ENCODE assay signal across 1 cellular context in genomic region chr1:192445849-192446489, GRCh38.
A peak's percentile ranks its signal among the peaks of the same experiment; 100 is the strongest.
TF ChIP-seq lines count a peak whose summit lies in the region.

No MANE protein-coding gene starts in this region.

TF ChIP-seq in K562, 482 proteins besides CTCF, POLR2A, EP300 and RAD21 (continued from another document and continues in another):
- TF ChIP-seq RERE (CRISPR knock-in tag; IDR thresholded peaks at IDR 0.05; ENCODE audit: borderline replicate concordance) (no peak), ZNF384 (IDR thresholded peaks at IDR 0.05; ENCODE audit: low read depth, low read length) (peak; percentile 61), PHF8 (IDR thresholded peaks at IDR 0.05; ENCODE audit: borderline replicate concordance, low read length) (no peak), MEF2A (IDR thresholded peaks at IDR 0.05; ENCODE audit: control insufficient read depth, low read depth, low read length) (peak; percentile 52; the same call in 1 of the 2 replicates), IFI16 (CRISPR knock-in tag; IDR thresholded peaks at IDR 0.05) (no peak), ZNF830 (CRISPR knock-in tag; IDR thresholded peaks at IDR 0.05) (no peak), CTBP1 (IDR thresholded peaks at IDR 0.05; ENCODE audit: borderline replicate concordance) (no peak), NRF1 (conservative IDR thresholded peaks at IDR 0.05 in 1 of 2, IDR thresholded peaks at IDR 0.05 in 1 of 2) (no peak), NFIC (IDR thresholded peaks at IDR 0.05) (no peak), KLF13 (tag; IDR thresholded peaks at IDR 0.05; ENCODE audit: borderline replicate concordance, low read depth) (no peak), CAMTA2 (CRISPR knock-in tag; conservative IDR thresholded peaks at IDR 0.05) (no peak), TRIM24 (IDR thresholded peaks at IDR 0.05) (no peak), GABPB1 (CRISPR knock-in tag; IDR thresholded peaks at IDR 0.05) (no peak), BCL6 (CRISPR knock-in tag; IDR thresholded peaks at IDR 0.05) (no peak), PCBP2 (IDR thresholded peaks at IDR 0.05; ENCODE audit: low read depth, low read length, poor library complexity, severe bottlenecking) (no peak), POU5F1 (IDR thresholded peaks at IDR 0.05; ENCODE audit: borderline replicate concordance, low read depth, low read length, partially characterized antibody) (no peak), CHAMP1 (IDR thresholded peaks at IDR 0.05) (0 out of 2 replicates have a peak, but pooled peaks have one; percentile 49), KAT8 (IDR thresholded peaks at IDR 0.05; ENCODE audit: low read depth) (no peak), KLF6 (CRISPR knock-in tag; IDR thresholded peaks at IDR 0.05; ENCODE audit: borderline replicate concordance) (no peak), DDX20 (tag; IDR thresholded peaks at IDR 0.05; ENCODE audit: low read depth) (no peak), CCNT2 (IDR thresholded peaks at IDR 0.05; ENCODE audit: borderline replicate concordance, extremely low read depth, insufficient read length, low read depth, low read length) (no peak), ZC3H11A (IDR thresholded peaks at IDR 0.05; ENCODE audit: low read depth, low read length) (no peak), RBFOX2 (IDR thresholded peaks at IDR 0.05; ENCODE audit: low read depth, low read length) (no peak), JUND (IDR thresholded peaks at IDR 0.05; ENCODE audit: borderline replicate concordance, low read depth, low read length) (0 out of 2 replicates have a peak, but pooled peaks have one; percentile 11), JUND (tag; IDR thresholded peaks at IDR 0.05; ENCODE audit: borderline replicate concordance, low read depth, low read length) (no peak), FIP1L1 (IDR thresholded peaks at IDR 0.05; ENCODE audit: low read depth, low read length, poor library complexity, severe bottlenecking) (no peak), ZNF655 (CRISPR knock-in tag; IDR thresholded peaks at IDR 0.05) (no peak)
- TF ChIP-seq, protein P1, sequence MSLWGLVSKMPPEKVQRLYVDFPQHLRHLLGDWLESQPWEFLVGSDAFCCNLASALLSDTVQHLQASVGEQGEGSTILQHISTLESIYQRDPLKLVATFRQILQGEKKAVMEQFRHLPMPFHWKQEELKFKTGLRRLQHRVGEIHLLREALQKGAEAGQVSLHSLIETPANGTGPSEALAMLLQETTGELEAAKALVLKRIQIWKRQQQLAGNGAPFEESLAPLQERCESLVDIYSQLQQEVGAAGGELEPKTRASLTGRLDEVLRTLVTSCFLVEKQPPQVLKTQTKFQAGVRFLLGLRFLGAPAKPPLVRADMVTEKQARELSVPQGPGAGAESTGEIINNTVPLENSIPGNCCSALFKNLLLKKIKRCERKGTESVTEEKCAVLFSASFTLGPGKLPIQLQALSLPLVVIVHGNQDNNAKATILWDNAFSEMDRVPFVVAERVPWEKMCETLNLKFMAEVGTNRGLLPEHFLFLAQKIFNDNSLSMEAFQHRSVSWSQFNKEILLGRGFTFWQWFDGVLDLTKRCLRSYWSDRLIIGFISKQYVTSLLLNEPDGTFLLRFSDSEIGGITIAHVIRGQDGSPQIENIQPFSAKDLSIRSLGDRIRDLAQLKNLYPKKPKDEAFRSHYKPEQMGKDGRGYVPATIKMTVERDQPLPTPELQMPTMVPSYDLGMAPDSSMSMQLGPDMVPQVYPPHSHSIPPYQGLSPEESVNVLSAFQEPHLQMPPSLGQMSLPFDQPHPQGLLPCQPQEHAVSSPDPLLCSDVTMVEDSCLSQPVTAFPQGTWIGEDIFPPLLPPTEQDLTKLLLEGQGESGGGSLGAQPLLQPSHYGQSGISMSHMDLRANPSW (CRISPR knock-in tag; IDR thresholded peaks at IDR 0.05), result no peak
- TF ChIP-seq, protein P2, sequence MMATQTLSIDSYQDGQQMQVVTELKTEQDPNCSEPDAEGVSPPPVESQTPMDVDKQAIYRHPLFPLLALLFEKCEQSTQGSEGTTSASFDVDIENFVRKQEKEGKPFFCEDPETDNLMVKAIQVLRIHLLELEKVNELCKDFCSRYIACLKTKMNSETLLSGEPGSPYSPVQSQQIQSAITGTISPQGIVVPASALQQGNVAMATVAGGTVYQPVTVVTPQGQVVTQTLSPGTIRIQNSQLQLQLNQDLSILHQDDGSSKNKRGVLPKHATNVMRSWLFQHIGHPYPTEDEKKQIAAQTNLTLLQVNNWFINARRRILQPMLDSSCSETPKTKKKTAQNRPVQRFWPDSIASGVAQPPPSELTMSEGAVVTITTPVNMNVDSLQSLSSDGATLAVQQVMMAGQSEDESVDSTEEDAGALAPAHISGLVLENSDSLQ (IDR thresholded peaks at IDR 0.05), result no peak
- TF ChIP-seq, protein P3, sequence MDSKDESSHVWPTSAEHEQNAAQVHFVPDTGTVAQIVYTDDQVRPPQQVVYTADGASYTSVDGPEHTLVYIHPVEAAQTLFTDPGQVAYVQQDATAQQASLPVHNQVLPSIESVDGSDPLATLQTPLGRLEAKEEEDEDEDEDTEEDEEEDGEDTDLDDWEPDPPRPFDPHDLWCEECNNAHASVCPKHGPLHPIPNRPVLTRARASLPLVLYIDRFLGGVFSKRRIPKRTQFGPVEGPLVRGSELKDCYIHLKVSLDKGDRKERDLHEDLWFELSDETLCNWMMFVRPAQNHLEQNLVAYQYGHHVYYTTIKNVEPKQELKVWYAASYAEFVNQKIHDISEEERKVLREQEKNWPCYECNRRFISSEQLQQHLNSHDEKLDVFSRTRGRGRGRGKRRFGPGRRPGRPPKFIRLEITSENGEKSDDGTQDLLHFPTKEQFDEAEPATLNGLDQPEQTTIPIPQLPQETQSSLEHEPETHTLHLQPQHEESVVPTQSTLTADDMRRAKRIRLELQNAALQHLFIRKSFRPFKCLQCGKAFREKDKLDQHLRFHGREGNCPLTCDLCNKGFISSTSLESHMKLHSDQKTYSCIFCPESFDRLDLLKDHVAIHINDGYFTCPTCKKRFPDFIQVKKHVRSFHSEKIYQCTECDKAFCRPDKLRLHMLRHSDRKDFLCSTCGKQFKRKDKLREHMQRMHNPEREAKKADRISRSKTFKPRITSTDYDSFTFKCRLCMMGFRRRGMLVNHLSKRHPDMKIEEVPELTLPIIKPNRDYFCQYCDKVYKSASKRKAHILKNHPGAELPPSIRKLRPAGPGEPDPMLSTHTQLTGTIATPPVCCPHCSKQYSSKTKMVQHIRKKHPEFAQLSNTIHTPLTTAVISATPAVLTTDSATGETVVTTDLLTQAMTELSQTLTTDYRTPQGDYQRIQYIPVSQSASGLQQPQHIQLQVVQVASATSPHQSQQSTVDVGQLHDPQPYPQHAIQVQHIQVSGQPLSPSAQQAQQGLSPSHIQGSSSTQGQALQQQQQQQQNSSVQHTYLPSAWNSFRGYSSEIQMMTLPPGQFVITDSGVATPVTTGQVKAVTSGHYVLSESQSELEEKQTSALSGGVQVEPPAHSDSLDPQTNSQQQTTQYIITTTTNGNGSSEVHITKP (IDR thresholded peaks at IDR 0.05; ENCODE audit: partially characterized antibody), result no peak
- TF ChIP-seq, protein P4, sequence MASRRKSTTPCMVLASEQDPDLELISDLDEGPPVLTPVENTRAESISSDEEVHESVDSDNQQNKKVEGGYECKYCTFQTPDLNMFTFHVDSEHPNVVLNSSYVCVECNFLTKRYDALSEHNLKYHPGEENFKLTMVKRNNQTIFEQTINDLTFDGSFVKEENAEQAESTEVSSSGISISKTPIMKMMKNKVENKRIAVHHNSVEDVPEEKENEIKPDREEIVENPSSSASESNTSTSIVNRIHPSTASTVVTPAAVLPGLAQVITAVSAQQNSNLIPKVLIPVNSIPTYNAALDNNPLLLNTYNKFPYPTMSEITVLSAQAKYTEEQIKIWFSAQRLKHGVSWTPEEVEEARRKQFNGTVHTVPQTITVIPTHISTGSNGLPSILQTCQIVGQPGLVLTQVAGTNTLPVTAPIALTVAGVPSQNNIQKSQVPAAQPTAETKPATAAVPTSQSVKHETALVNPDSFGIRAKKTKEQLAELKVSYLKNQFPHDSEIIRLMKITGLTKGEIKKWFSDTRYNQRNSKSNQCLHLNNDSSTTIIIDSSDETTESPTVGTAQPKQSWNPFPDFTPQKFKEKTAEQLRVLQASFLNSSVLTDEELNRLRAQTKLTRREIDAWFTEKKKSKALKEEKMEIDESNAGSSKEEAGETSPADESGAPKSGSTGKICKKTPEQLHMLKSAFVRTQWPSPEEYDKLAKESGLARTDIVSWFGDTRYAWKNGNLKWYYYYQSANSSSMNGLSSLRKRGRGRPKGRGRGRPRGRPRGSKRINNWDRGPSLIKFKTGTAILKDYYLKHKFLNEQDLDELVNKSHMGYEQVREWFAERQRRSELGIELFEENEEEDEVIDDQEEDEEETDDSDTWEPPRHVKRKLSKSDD (conservative IDR thresholded peaks at IDR 0.05; ENCODE audit: low read length), result no peak
- TF ChIP-seq, protein P5, sequence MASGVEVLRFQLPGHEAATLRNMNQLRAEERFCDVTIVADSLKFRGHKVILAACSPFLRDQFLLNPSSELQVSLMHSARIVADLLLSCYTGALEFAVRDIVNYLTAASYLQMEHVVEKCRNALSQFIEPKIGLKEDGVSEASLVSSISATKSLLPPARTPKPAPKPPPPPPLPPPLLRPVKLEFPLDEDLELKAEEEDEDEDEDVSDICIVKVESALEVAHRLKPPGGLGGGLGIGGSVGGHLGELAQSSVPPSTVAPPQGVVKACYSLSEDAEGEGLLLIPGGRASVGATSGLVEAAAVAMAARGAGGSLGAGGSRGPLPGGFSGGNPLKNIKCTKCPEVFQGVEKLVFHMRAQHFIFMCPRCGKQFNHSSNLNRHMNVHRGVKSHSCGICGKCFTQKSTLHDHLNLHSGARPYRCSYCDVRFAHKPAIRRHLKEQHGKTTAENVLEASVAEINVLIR (CRISPR knock-in tag; IDR thresholded peaks at IDR 0.05), result no peak
- TF ChIP-seq, protein P6, sequence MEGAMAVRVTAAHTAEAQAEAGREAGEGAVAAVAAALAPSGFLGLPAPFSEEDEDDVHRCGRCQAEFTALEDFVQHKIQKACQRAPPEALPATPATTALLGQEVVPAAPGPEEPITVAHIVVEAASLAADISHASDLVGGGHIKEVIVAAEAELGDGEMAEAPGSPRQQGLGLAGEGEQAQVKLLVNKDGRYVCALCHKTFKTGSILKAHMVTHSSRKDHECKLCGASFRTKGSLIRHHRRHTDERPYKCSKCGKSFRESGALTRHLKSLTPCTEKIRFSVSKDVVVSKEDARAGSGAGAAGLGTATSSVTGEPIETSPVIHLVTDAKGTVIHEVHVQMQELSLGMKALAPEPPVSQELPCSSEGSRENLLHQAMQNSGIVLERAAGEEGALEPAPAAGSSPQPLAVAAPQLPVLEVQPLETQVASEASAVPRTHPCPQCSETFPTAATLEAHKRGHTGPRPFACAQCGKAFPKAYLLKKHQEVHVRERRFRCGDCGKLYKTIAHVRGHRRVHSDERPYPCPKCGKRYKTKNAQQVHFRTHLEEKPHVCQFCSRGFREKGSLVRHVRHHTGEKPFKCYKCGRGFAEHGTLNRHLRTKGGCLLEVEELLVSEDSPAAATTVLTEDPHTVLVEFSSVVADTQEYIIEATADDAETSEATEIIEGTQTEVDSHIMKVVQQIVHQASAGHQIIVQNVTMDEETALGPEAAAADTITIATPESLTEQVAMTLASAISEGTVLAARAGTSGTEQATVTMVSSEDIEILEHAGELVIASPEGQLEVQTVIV (CRISPR knock-in tag; IDR thresholded peaks at IDR 0.05; ENCODE audit: borderline replicate concordance), result no peak
